Comparison of ENCODE assay signal across 11 cellular contexts in the genomic region with DNA sequence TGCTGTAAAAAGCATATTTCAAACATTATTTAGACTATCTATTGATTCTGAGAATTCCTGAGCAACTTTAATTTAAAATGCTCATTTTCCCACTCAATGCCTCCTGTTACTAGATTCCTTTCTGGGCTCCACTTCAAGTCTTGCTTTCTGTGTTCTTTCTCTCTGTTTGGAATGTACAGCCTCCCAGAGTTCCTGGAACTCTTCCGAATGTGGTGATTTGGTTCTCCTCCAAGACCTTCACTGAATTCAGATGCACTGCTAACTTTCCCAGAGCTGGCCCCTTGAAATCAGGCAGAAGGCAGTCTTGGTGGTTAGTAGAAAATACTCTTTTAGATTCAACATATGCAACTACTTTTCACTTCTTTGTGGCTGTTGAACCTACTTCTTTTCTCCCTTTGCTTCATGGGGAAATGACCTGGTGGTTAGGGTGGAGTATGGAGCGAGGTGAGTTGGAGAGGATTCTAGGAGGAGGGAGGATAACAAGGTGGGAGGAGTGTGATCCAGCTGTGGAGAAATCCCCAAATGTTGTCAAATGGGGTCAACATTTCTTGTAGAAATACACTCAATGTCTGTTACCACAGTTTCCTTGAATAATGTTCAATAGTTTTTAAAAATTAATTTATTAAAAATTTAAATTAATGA. TPM values are rescaled to one million over a fixed set of nuclear protein-coding genes. Genes with fewer than 3 reads are reported as not detected.
DNase-seq lines count a peak whose midpoint lies in the region; FAIRE-seq and TF ChIP-seq lines count a peak whose summit lies in the region.
"Had no signal": no experiment of that assay in that cellular context is flagged by ENCODE, and none has a peak within 500 bp of the region (broad histone marks: within the 10 kb centered on the region; RNA-seq: fewer than 3 reads in every experiment).

No MANE protein-coding gene starts in this region.

- peak overlapping the region; percentile 46 to 82 (median 60) for H3K27ac ChIP-seq in transverse colon
- H3K27ac ChIP-seq: 22Rv1 had no signal

- peaks cover 0 to 7% of the 10 kb centered on the region in 2 donors for H3K9me3 ChIP-seq in transverse colon

- POLR2A ChIA-PET in activated CD4-positive, alpha-beta T cell treated with anti-CD3 and anti-CD28 coated beads, Interleukin-2, amount 10 ng/mL, durations not matched to agents 7 days and 5 days (lab: Charles Lee), result no interaction called here

- no peak overlapping the region for H3K4me3 ChIP-seq in transverse colon

- peak overlapping the region; percentile 12 for H3K27ac Mint-ChIP-seq in activated CD4-positive, alpha-beta T cell treated with anti-CD3 and anti-CD28 coated beads, Interleukin-2, amount 10 ng/mL, durations not matched to agents 7 days and 5 days
- H3K27ac Mint-ChIP-seq: T-cell had no signal

- in situ Hi-C loops in transverse colon (cut with MboI; ENCODE audit: low pct_ligation_motif_present in 1 of 4, low pct_unique_long_range_greater_than_20kb in 1 of 4, low sequenced_read_pairs in 3 of 4), result no loop called here

- TF ChIP-seq POLR2A in transverse colon (IDR thresholded peaks at IDR 0.05), result no peak

- TF ChIP-seq CTCF in transverse colon (IDR thresholded peaks at IDR 0.05), result no peak

- CTCF ChIA-PET in activated CD4-positive, alpha-beta T cell treated with anti-CD3 and anti-CD28 coated beads, Interleukin-2, amount 10 ng/mL, durations not matched to agents 7 days and 5 days (lab: Charles Lee), result no interaction called here

- 54 to 61% methylated on average over 2 of the region's 2 CpGs for WGBS in transverse colon (ENCODE audit: low coverage in 1 of 2), 2 donors

- peaks cover 6% of the 10 kb centered on the region for H3K4me1 Mint-ChIP-seq in activated CD4-positive, alpha-beta T cell treated with anti-CD3 and anti-CD28 coated beads, Interleukin-2, amount 10 ng/mL, durations not matched to agents 7 days and 5 days

- H3K4me3 Mint-ChIP-seq in activated CD4-positive, alpha-beta T cell treated with anti-CD3 and anti-CD28 coated beads, Interleukin-2, amount 10 ng/mL, durations not matched to agents 7 days and 5 days, result no peak overlapping the region
- H3K4me3 Mint-ChIP-seq: T-cell had no signal

- intact Hi-C loops in transverse colon (cut with DNase I; ENCODE audit: low total_unique reads), result no loop called here

- H3K27me3 ChIP-seq in transverse colon, result no peaks in the 10 kb centered on the region

- DNase-seq in activated CD4-positive, alpha-beta T cell treated with anti-CD3 and anti-CD28 coated beads, Interleukin-2, amount 10 ng/mL, durations not matched to agents 7 days and 5 days, result no peak
- DNase-seq in activated CD4-positive, alpha-beta T cell treated with anti-CD3 and anti-CD28 coated beads, Interleukin-2, amount 50 U/mL, for 1 hour, result no peak
- DNase-seq in mucosa of gallbladder (ENCODE audit: low spot score) (peak; percentile 46), transverse colon (no peak), NOMO-1 treated with dmso at 0.1 percent for 144 hours (lab: John Stamatoyannopoulos, UW; ENCODE audit: unreplicated experiment) (no peak), DMS114 treated with DMSO at 0.1 percent for 48 hours (lab: John Stamatoyannopoulos, UW; ENCODE audit: unreplicated experiment) (no peak)
- no peak for DNase-seq in stimulated activated CD4-positive, alpha-beta T cell treated with anti-CD3 and anti-CD28 coated beads, Interleukin-2, amount 100 ng/mL, for 24 hours
- DNase-seq: NCI-H69, T-cell had no signal

- no peaks in the 10 kb centered on the region for H3K36me3 ChIP-seq in transverse colon

- peak; percentile 85 for FAIRE-seq in endometrium (lab: Jason Lieb, UNC)

- no peaks in the 10 kb centered on the region for H3K27me3 Mint-ChIP-seq in activated CD4-positive, alpha-beta T cell treated with anti-CD3 and anti-CD28 coated beads, Interleukin-2, amount 10 ng/mL, durations not matched to agents 7 days and 5 days
- H3K27me3 Mint-ChIP-seq: T-cell had no signal

- peaks cover 0 to 32% (median 2%) of the 10 kb centered on the region in 4 donors for H3K4me1 ChIP-seq in transverse colon

- TF ChIP-seq EP300 in transverse colon (IDR thresholded peaks at IDR 0.05; ENCODE audit: low read depth), result no peak

- H3K9me3 Mint-ChIP-seq in activated CD4-positive, alpha-beta T cell treated with anti-CD3 and anti-CD28 coated beads, Interleukin-2, amount 10 ng/mL, durations not matched to agents 7 days and 5 days, result no peaks in the 10 kb centered on the region

- H3K36me3 Mint-ChIP-seq in activated CD4-positive, alpha-beta T cell treated with anti-CD3 and anti-CD28 coated beads, Interleukin-2, amount 10 ng/mL, durations not matched to agents 7 days and 5 days (ENCODE audit: low read depth), result no peaks in the 10 kb centered on the region

RNA-seq across cellular contexts. Expression of a gene that starts 27.9 kb away (rescaled TPM):
- total RNA-seq in activated CD4-positive, alpha-beta T cell treated with anti-CD3 and anti-CD28 coated beads, Interleukin-2, amount 10 ng/mL, durations not matched to agents 7 days and 5 days, result 10 to 100 TPM; 18.3 to 21.4 TPM
- 20.5 TPM for total RNA-seq in mucosa of gallbladder
- total RNA-seq in transverse colon, result 10 to 100 TPM in 3 of 4 donors, 1 to 10 TPM in 1; 4.8 to 17.6 (median 13.3) TPM
